16 cellular contexts compared by ENCODE assay signal in genomic region chr1:199725002-199725401, GRCh38.
DNase-seq lines count a peak whose midpoint lies in the region; ATAC-seq and TF ChIP-seq lines count a peak whose summit lies in the region.
"Had no signal": no experiment of that assay in that cellular context is flagged by ENCODE, and none has a peak within 500 bp of the region (broad histone marks: within the 10 kb centered on the region; RNA-seq: fewer than 3 reads in every experiment).

No MANE protein-coding gene starts in this region.

- no peak overlapping the region for H3K27ac Mint-ChIP-seq in activated T-cell treated with anti-CD3 and anti-CD28 coated beads, Interleukin-2, amount 50 U/mL, for 72 hours
- no peak overlapping the region for H3K27ac Mint-ChIP-seq in stimulated activated memory B cell treated with anti-CD40 and anti-IgM and Interleukin-4, amounts not matched to agents 10 μg/mL and 1 μg/mL and 100 μg/mL, for 72 hours
- no peak overlapping the region for H3K27ac Mint-ChIP-seq in naive thymus-derived CD8-positive, alpha-beta T cell
- H3K27ac Mint-ChIP-seq: CD4-positive, alpha-beta T cell had no signal

- peaks cover 7% of the 10 kb centered on the region for H3K4me1 Mint-ChIP-seq in activated T-cell treated with anti-CD3 and anti-CD28 coated beads, Interleukin-2, amount 50 U/mL, for 72 hours (ENCODE audit: low read depth)
- no peaks in the 10 kb centered on the region for H3K4me1 Mint-ChIP-seq in stimulated activated memory B cell treated with anti-CD40 and anti-IgM and Interleukin-4, amounts not matched to agents 10 μg/mL and 1 μg/mL and 100 μg/mL, for 72 hours
- H3K4me1 Mint-ChIP-seq in naive thymus-derived CD8-positive, alpha-beta T cell, result no peaks in the 10 kb centered on the region

- ATAC-seq in activated T-cell treated with anti-CD3 and anti-CD28 coated beads, Interleukin-2, amount 50 U/mL, for 72 hours (replicated peaks in 1 of 2), result peak; percentile 63 to 65
- peak; percentile 76 for ATAC-seq in HG02571 (IDR thresholded peaks at IDR 0.05; ENCODE audit: unreplicated experiment)
- ATAC-seq in HG03432 (IDR thresholded peaks at IDR 0.05; ENCODE audit: unreplicated experiment), result peak; percentile 85
- peak; percentile 66 for ATAC-seq in stimulated activated memory B cell treated with anti-CD40 and anti-IgM and Interleukin-4, amounts not matched to agents 10 μg/mL and 1 μg/mL and 100 μg/mL, for 72 hours
- no peak for ATAC-seq in naive thymus-derived CD8-positive, alpha-beta T cell

- no peaks in the 10 kb centered on the region for H3K4me1 ChIP-seq in right atrium auricular region
- H3K4me1 ChIP-seq: parathyroid adenoma, Peyer's patch, testis had no signal

- no peak overlapping the region for H3K27ac ChIP-seq in right atrium auricular region
- H3K27ac ChIP-seq: epithelial cell of prostate, parathyroid adenoma, Peyer's patch, testis had no signal

- no peak overlapping the region for H3K4me3 ChIP-seq in right atrium auricular region
- H3K4me3 ChIP-seq: Peyer's patch, testis had no signal

- H3K9me3 Mint-ChIP-seq in activated T-cell treated with anti-CD3 and anti-CD28 coated beads, Interleukin-2, amount 50 U/mL, for 72 hours, result no peaks in the 10 kb centered on the region
- H3K9me3 Mint-ChIP-seq in stimulated activated memory B cell treated with anti-CD40 and anti-IgM and Interleukin-4, amounts not matched to agents 10 μg/mL and 1 μg/mL and 100 μg/mL, for 72 hours, result no peaks in the 10 kb centered on the region
- H3K9me3 Mint-ChIP-seq in naive thymus-derived CD8-positive, alpha-beta T cell, result no peaks in the 10 kb centered on the region
- H3K9me3 Mint-ChIP-seq: CD4-positive, alpha-beta T cell had no signal

- H3K9me3 ChIP-seq in right atrium auricular region, result no peaks in the 10 kb centered on the region
- H3K9me3 ChIP-seq: Peyer's patch, testis had no signal

- peaks cover 34% of the 10 kb centered on the region for H3K27me3 Mint-ChIP-seq in activated T-cell treated with anti-CD3 and anti-CD28 coated beads, Interleukin-2, amount 50 U/mL, for 72 hours (ENCODE audit: low read depth)
- H3K27me3 Mint-ChIP-seq in stimulated activated memory B cell treated with anti-CD40 and anti-IgM and Interleukin-4, amounts not matched to agents 10 μg/mL and 1 μg/mL and 100 μg/mL, for 72 hours, result peaks cover 30% of the 10 kb centered on the region
- peaks cover 3 to 21% (median 12%) of the 10 kb centered on the region in 5 donors for H3K27me3 Mint-ChIP-seq in naive thymus-derived CD8-positive, alpha-beta T cell

- H3K27me3 ChIP-seq in right atrium auricular region, result no peaks in the 10 kb centered on the region
- H3K27me3 ChIP-seq: Peyer's patch, testis had no signal

- H3K36me3 Mint-ChIP-seq in activated T-cell treated with anti-CD3 and anti-CD28 coated beads, Interleukin-2, amount 50 U/mL, for 72 hours (ENCODE audit: insufficient read depth in 2 of 2), result no peaks in the 10 kb centered on the region
- no peaks in the 10 kb centered on the region for H3K36me3 Mint-ChIP-seq in stimulated activated memory B cell treated with anti-CD40 and anti-IgM and Interleukin-4, amounts not matched to agents 10 μg/mL and 1 μg/mL and 100 μg/mL, for 72 hours
- no peaks in the 10 kb centered on the region for H3K36me3 Mint-ChIP-seq in naive thymus-derived CD8-positive, alpha-beta T cell

- no peak overlapping the region for H3K4me3 Mint-ChIP-seq in activated T-cell treated with anti-CD3 and anti-CD28 coated beads, Interleukin-2, amount 50 U/mL, for 72 hours
- H3K4me3 Mint-ChIP-seq in stimulated activated memory B cell treated with anti-CD40 and anti-IgM and Interleukin-4, amounts not matched to agents 10 μg/mL and 1 μg/mL and 100 μg/mL, for 72 hours, result no peak overlapping the region
- no peak overlapping the region for H3K4me3 Mint-ChIP-seq in naive thymus-derived CD8-positive, alpha-beta T cell
- H3K4me3 Mint-ChIP-seq: CD4-positive, alpha-beta T cell had no signal

- no peaks in the 10 kb centered on the region for H3K36me3 ChIP-seq in right atrium auricular region
- H3K36me3 ChIP-seq: Peyer's patch had no signal

- POLR2A ChIA-PET in naive thymus-derived CD8-positive, alpha-beta T cell (lab: Charles Lee), result no interaction called here

- peak in 1 of 2 donors; percentile 3 for DNase-seq in activated T-cell treated with anti-CD3 and anti-CD28 coated beads, Interleukin-2, amount 50 U/mL, for 72 hours
- no peak for DNase-seq in activated T-cell treated with anti-CD3 and anti-CD28 coated beads, Interleukin-2, amount 50 U/mL, for 1 hour
- DNase-seq in right atrium auricular region (ENCODE audit: low spot score), result no peak
- DNase-seq in dedifferentiated amniotic fluid mesenchymal stem cell (ENCODE audit: extremely low spot score), result no peak
- DNase-seq in naive thymus-derived CD8-positive, alpha-beta T cell, result no peak
- DNase-seq: CD4-positive, alpha-beta T cell; KBM-7; NCI-H1436 treated with DMSO at 0.1 percent for 48 hours; NCI-H524; Peyer's patch; testis had no signal

- no peak for TF ChIP-seq CTCF in right atrium auricular region (IDR thresholded peaks at IDR 0.05)

Comparison
In these comparisons a context has a peak if more than half of its experiments do, and no peak if none do; other contexts are left out.
1. ATAC-seq: peak in activated T-cell treated with anti-CD3 and anti-CD28 coated beads, Interleukin-2, amount 50 U/mL, for 72 hours (2 of 2), HG02571 (single experiment), HG03432 (single experiment) and stimulated activated memory B cell treated with anti-CD40 and anti-IgM and Interleukin-4, amounts not matched to agents 10 μg/mL and 1 μg/mL and 100 μg/mL, for 72 hours (single experiment); none in naive thymus-derived CD8-positive, alpha-beta T cell (0 of 2).